ENCODE assay signal across 30 cellular contexts in the genomic region with DNA sequence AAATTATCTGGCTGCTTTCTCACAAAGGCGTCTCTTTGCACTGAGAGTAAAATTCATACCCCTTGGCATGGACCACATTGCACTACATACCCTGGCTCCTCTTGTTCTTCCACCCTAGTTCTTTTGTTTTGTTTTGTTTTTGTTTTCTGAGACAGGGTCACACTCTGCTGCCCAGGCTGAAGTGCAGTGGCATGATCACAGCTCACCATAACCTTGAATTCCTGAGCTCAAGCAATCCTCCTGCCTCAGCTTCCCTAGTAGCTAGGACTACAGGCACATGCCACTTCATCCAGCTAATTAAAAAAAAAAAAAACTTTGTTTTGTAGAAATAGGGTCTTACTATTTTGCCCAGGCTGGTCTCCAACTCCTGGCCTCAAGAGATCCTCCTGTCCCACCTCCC. TPM values are rescaled to one million over a fixed set of nuclear protein-coding genes. Genes with fewer than 3 reads are reported as not detected.
DNase-seq lines count a peak whose midpoint lies in the region; ATAC-seq, FAIRE-seq and TF ChIP-seq lines count a peak whose summit lies in the region.
"Had no signal": no experiment of that assay in that cellular context is flagged by ENCODE, and none has a peak within 500 bp of the region (broad histone marks: within the 10 kb centered on the region; RNA-seq: fewer than 3 reads in every experiment).

No MANE protein-coding gene starts in this region.

- H3K9me2 ChIP-seq in GM23338 (ENCODE audit: insufficient read depth), result no peaks in the 10 kb centered on the region

- H3K4me1 ChIP-seq in A549, result peaks cover 25% of the 10 kb centered on the region
- H3K4me1 ChIP-seq in GM23338 (ENCODE audit: insufficient read depth), result peaks cover 33% of the 10 kb centered on the region
- H3K4me1 ChIP-seq: foreskin keratinocyte had no signal

- TF ChIP-seq RAD21 in A549 (conservative IDR thresholded peaks at IDR 0.05 in 1 of 2, IDR thresholded peaks at IDR 0.05 in 1 of 2), result no peak

- H3F3A ChIP-seq in GM23338 (replicated peaks; ENCODE audit: low read depth), result no peaks in the 10 kb centered on the region

- H3K27me3 Mint-ChIP-seq in GM23338 (ENCODE audit: insufficient read depth, low read depth, poor library complexity), result no peaks in the 10 kb centered on the region
- no peaks in the 10 kb centered on the region for H3K27me3 Mint-ChIP-seq in T-helper 17 cell
- H3K27me3 Mint-ChIP-seq in natural killer cell (ENCODE audit: low read depth in 2 of 2), result no peaks in the 10 kb centered on the region

- H3K27me3 ChIP-seq in GM23338 (ENCODE audit: insufficient read depth), result no peaks in the 10 kb centered on the region
- H3K27me3 ChIP-seq: dorsolateral prefrontal cortex, esophagus muscularis mucosa, foreskin keratinocyte, sigmoid colon, transverse colon had no signal

- no peak overlapping the region for H3K4me3 ChIP-seq in A549
- H3K4me3 ChIP-seq in GM23338, result no peak overlapping the region
- H3K4me3 ChIP-seq: dorsolateral prefrontal cortex, esophagus muscularis mucosa, GM12878, sigmoid colon, transverse colon had no signal

- TF ChIP-seq EP300 in A549 (IDR thresholded peaks at IDR 0.05), result no peak

- DNase-seq in A549 (ENCODE audit: low read depth in 1 of 2, low spot score in 1 of 2), result no peak
- no peak for DNase-seq in GM23338 (ENCODE audit: low spot score)
- DNase-seq in T-helper 17 cell, result no peak
- no peak for DNase-seq in natural killer cell
- DNase-seq in NOMO-1 treated with dmso at 0.1 percent for 144 hours (lab: John Stamatoyannopoulos, UW; ENCODE audit: unreplicated experiment), result no peak
- DNase-seq in RCC 7860 (ENCODE audit: low spot score), result no peak
- DNase-seq: activated CD8-positive, alpha-beta memory T cell treated with anti-CD3 and anti-CD28 coated beads for 24 hours; activated effector memory CD4-positive, alpha-beta T cell treated with anti-CD3 and anti-CD28 coated beads, Interleukin-2, amount 50 U/mL, for 16 hours; activated T-cell treated with anti-CD3 and anti-CD28 coated beads, Interleukin-2, amount 50 U/mL, for 1 hour; caudate nucleus; dorsolateral prefrontal cortex; head of caudate nucleus; NCI-H1092 treated with DMSO at 0.1 percent for 48 hours; NCI-H1930; NCI-H2171 treated with DMSO at 0.1 percent for 48 hours; NCI-H510A; sigmoid colon; stimulated activated CD4-positive, alpha-beta T cell treated with anti-CD3 and anti-CD28 coated beads, Interleukin-12 subunit alpha, Interleukin-12 subunit beta, amount 100 ng/mL, for 4 hours; stimulated activated CD4-positive, alpha-beta T cell treated with anti-CD3 and anti-CD28 coated beads, Interleukin-2, amount 100 ng/mL, for 48 hours; transverse colon had no signal

- CTCF ChIA-PET in A549 (lab: Yijun Ruan, JAX), result interaction anchor here (0.6 to 1.5 kb wide), 6 partner anchors 16 to 400 kb away, joined by 3 to 5 read pairs (median 4); no protein-coding TSS in a partner anchor

- TF ChIP-seq POLR2A in A549 (IDR thresholded peaks at IDR 0.05; ENCODE audit: low read length), result no peak

- H3K36me3 Mint-ChIP-seq in GM23338 (ENCODE audit: low read depth) (no peaks in the 10 kb centered on the region), T-helper 17 cell (ENCODE audit: low read depth) (no peaks in the 10 kb centered on the region), natural killer cell (no peaks in the 10 kb centered on the region)

- H3K9me3 ChIP-seq in A549 (no peaks in the 10 kb centered on the region), T-helper 17 cell (ENCODE audit: control insufficient read depth, low read length, poor library complexity, severe bottlenecking) (no peaks in the 10 kb centered on the region)
- H3K9me3 ChIP-seq: esophagus muscularis mucosa, sigmoid colon, transverse colon had no signal

- no peaks in the 10 kb centered on the region for H3K36me3 ChIP-seq in GM23338 (ENCODE audit: insufficient read depth)
- H3K36me3 ChIP-seq: esophagus muscularis mucosa, sigmoid colon, transverse colon had no signal

- H3K79me2 ChIP-seq in GM23338 (replicated peaks; ENCODE audit: insufficient read depth), result no peaks in the 10 kb centered on the region

- 95% methylated on average over 1 of the region's 1 CpG for WGBS in A549 (ENCODE audit: missing lambda C conversion rate)

- peaks cover 30% of the 10 kb centered on the region for H3K4me1 Mint-ChIP-seq in GM23338
- H3K4me1 Mint-ChIP-seq in T-helper 17 cell, result peaks cover 8% of the 10 kb centered on the region
- peaks cover 17 to 22% of the 10 kb centered on the region in 2 donors for H3K4me1 Mint-ChIP-seq in natural killer cell

- no peak for FAIRE-seq in A549 (lab: Jason Lieb, UNC)
- no peak for FAIRE-seq in RCC 7860 (lab: Jason Lieb, UNC)
- FAIRE-seq: endometrium, GM12878, islet of Langerhans had no signal

- peak overlapping the region; percentile 11 to 69; a peak in 5 of 6 replicates for H3K27ac ChIP-seq in A549
- H3K27ac ChIP-seq in GM23338 (ENCODE audit: low read depth), result no peak overlapping the region
- H3K27ac ChIP-seq: dorsolateral prefrontal cortex, esophagus muscularis mucosa, foreskin keratinocyte, sigmoid colon, transverse colon had no signal

- H3K4me3 Mint-ChIP-seq in GM23338 (no peak overlapping the region), T-helper 17 cell (no peak overlapping the region), natural killer cell (no peak overlapping the region)
- H3K4me3 Mint-ChIP-seq: neural crest cell had no signal

- intact Hi-C loops in natural killer cell (cut with micrococcal nuclease), result loop anchor here (1.0 kb wide), 1 partner anchor 17 kb away; no protein-coding TSS in a partner anchor

- ATAC-seq in A549, result no peak
- ATAC-seq in GM23338, result no peak
- no peak for ATAC-seq in T-helper 17 cell
- no peak for ATAC-seq in natural killer cell
- ATAC-seq in GM18870 (IDR thresholded peaks at IDR 0.05; ENCODE audit: unreplicated experiment), result no peak
- ATAC-seq in GM19455 (IDR thresholded peaks at IDR 0.05; ENCODE audit: unreplicated experiment), result no peak
- ATAC-seq: left lobe of liver had no signal

- H3K27ac Mint-ChIP-seq in GM23338 (no peak overlapping the region), T-helper 17 cell (peak overlapping the region; percentile 49), natural killer cell (peak overlapping the region; percentile 41 to 59)

- H4K20me1 ChIP-seq in GM23338 (replicated peaks; ENCODE audit: insufficient read depth), result no peaks in the 10 kb centered on the region

- TF ChIP-seq CTCF in A549 (IDR thresholded peaks at IDR 0.05), result no peak
- no peak for TF ChIP-seq CTCF in GM23338 (conservative IDR thresholded peaks at IDR 0.05; ENCODE audit: low read depth in 2 of 2)
- no peak for TF ChIP-seq CTCF in natural killer cell (IDR thresholded peaks at IDR 0.05)

- POLR2A ChIA-PET in A549 (lab: Yijun Ruan, JAX), result interaction anchor here (1.1 to 1.4 kb wide), 2 partner anchors 51 to 52 kb away, joined by 3 to 4 read pairs; a partner anchor contains a TSS

- H3K9me3 Mint-ChIP-seq in GM23338, result no peaks in the 10 kb centered on the region
- no peaks in the 10 kb centered on the region for H3K9me3 Mint-ChIP-seq in natural killer cell
- H3K9me3 Mint-ChIP-seq: neural crest cell; T-helper 2 cell treated with Interferon-gamma antibody and Interleukin-4, amounts not matched to agents 5 μg/mL and 100 μg/mL, for 36 hours had no signal

- peak overlapping the region; percentile 48 for H2AFZ ChIP-seq in GM23338

- H3K4me2 ChIP-seq in A549, result peak overlapping the region; percentile 22
- no peak overlapping the region for H3K4me2 ChIP-seq in GM23338

TF ChIP-seq in A549, 52 proteins besides CTCF, POLR2A, EP300 and RAD21 (continues in another document):
- TF ChIP-seq RARB (CRISPR knock-in tag; IDR thresholded peaks at IDR 0.05), result no peak
- no peak for TF ChIP-seq PHF8 (IDR thresholded peaks at IDR 0.05; ENCODE audit: borderline replicate concordance, low read depth)
- TF ChIP-seq, protein P1, sequence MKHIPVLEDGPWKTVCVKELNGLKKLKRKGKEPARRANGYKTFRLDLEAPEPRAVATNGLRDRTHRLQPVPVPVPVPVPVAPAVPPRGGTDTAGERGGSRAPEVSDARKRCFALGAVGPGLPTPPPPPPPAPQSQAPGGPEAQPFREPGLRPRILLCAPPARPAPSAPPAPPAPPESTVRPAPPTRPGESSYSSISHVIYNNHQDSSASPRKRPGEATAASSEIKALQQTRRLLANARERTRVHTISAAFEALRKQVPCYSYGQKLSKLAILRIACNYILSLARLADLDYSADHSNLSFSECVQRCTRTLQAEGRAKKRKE (CRISPR knock-in tag; IDR thresholded peaks at IDR 0.05; ENCODE audit: low read depth), result no peak
- TF ChIP-seq FOXS1 (CRISPR knock-in tag; IDR thresholded peaks at IDR 0.05), result no peak
- no peak for TF ChIP-seq RNF2 (IDR thresholded peaks at IDR 0.05; ENCODE audit: borderline replicate concordance, low read depth)
- TF ChIP-seq SMC3 (IDR thresholded peaks at IDR 0.05), result no peak

TF ChIP-seq in GM23338, 12 proteins besides CTCF, POLR2A, EP300 and RAD21 (continues in another document):
- TF ChIP-seq, protein P2, sequence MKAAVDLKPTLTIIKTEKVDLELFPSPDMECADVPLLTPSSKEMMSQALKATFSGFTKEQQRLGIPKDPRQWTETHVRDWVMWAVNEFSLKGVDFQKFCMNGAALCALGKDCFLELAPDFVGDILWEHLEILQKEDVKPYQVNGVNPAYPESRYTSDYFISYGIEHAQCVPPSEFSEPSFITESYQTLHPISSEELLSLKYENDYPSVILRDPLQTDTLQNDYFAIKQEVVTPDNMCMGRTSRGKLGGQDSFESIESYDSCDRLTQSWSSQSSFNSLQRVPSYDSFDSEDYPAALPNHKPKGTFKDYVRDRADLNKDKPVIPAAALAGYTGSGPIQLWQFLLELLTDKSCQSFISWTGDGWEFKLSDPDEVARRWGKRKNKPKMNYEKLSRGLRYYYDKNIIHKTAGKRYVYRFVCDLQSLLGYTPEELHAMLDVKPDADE (IDR thresholded peaks at IDR 0.05), result no peak
- TF ChIP-seq ZNF331 (CRISPR knock-in tag; IDR thresholded peaks at IDR 0.05; ENCODE audit: low read depth), result no peak
- TF ChIP-seq POLR2AphosphoS5 (IDR thresholded peaks at IDR 0.05; ENCODE audit: low read depth), result no peak
- TF ChIP-seq NANOG (IDR thresholded peaks at IDR 0.05; ENCODE audit: borderline replicate concordance), result no peak
- no peak for TF ChIP-seq EZH2phosphoT487 (IDR thresholded peaks at IDR 0.05; ENCODE audit: unreplicated experiment)

RNA-seq across cellular contexts. Expression of a gene that starts 51.4 kb away (rescaled TPM):
- polyA plus RNA-seq in A549 (2011; rRNA removed) (32.4 and 36.3 TPM in 2 replicates), A549 (2017; fragmentation: RNase III; extraction: RNeasy Plus Mini Kit Qiagen cat#74134 plus additional on column Dnase treatment) (8.0 to 9.9 TPM (median 9.6 TPM) in 3 replicates), GM23338 (2016; fragmentation: Nextera tagmentation; extraction: Ambion mirVana) (8.5 and 11.9 TPM in 2 replicates)
- 6.1 and 7.0 TPM in 2 replicates for polyA plus RNA-seq in A549 (2012; cell fraction: cytosol; rRNA removed)
- 6.6 and 9.2 TPM in 2 replicates for polyA plus RNA-seq in A549 (2012; cell fraction: nucleus; rRNA removed)
- polyA minus RNA-seq in A549 (2011; rRNA and poly(A)+ RNA removed), result 82.3 and 82.9 TPM in 2 replicates
- 13.6 and 16.5 TPM in 2 replicates for total RNA-seq in GM23338 (2014; rRNA removed; shearing (Covaris generic))
- total RNA-seq in T-helper 17 cell (100 to 1,000 TPM; 173 to 200 TPM), natural killer cell (100 to 1,000 TPM; 117 to 375 (median 133) TPM)
